Comparison of ENCODE assay signal across 17 cellular contexts in the genomic region with DNA sequence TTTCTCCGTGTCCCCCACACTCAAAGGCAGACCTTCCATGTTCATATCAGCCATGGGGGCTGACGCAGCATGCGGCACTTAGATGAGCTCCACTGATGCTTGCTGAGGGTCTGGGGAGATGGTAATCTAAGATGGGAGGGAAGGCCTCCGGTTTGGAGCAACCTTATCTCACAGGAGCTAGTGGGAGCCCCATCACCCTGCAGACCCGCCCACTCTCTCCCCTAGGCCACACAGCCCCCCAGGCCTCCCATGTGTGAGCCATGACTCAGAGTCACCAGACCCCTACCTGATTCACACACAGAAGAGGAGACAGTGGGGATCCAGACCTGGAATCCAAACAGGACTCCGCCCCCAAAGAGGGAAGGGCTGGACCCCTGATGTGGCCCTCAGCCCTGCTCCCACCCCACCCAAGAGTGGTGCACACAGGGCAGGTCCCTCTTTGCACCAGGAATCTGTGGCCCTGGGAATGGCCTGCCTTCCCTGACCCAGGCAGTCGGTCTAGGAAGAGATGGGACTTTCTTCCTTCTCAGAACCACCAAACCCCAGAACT.
DNase-seq lines count a peak whose midpoint lies in the region; ATAC-seq and TF ChIP-seq lines count a peak whose summit lies in the region.
"Had no signal": no experiment of that assay in that cellular context is flagged by ENCODE, and none has a peak within 500 bp of the region (broad histone marks: within the 10 kb centered on the region; RNA-seq: fewer than 3 reads in every experiment).

No MANE protein-coding gene starts in this region.

- H3K27ac Mint-ChIP-seq in endodermal cell: no peak overlapping the region
- H3K27ac Mint-ChIP-seq in activated T-helper 17 cell treated with anti-CD3 and anti-CD28 coated beads, Interleukin-2, amount 50 U/mL, for 72 hours: no peak overlapping the region

- peak overlapping the region; percentile 71 to 79 for H3K27ac ChIP-seq in ascending aorta
- H3K27ac ChIP-seq in endodermal cell (ENCODE audit: low read depth, low read length): no peak overlapping the region
- peak overlapping the region; percentile 67 to 76 for H3K27ac ChIP-seq in tibial artery

- ATAC-seq in activated T-helper 17 cell treated with anti-CD3 and anti-CD28 coated beads, Interleukin-2, amount 50 U/mL, for 72 hours (replicated peaks): no peak

- H3K4me1 ChIP-seq in ascending aorta: peaks cover 7 to 50% of the 10 kb centered on the region in 2 donors
- H3K4me1 ChIP-seq in endodermal cell (ENCODE audit: control insufficient read depth, insufficient read depth, low read length): no peaks in the 10 kb centered on the region
- H3K4me1 ChIP-seq in tibial artery: peaks cover 0 to 86% (median 58%) of the 10 kb centered on the region in 4 donors
- H3K4me1 ChIP-seq: HAP-1 had no signal

- H3K27me3 ChIP-seq in ascending aorta (no peaks in the 10 kb centered on the region), endodermal cell (ENCODE audit: control insufficient read depth, insufficient read depth, low read length, poor library complexity, severe bottlenecking) (no peaks in the 10 kb centered on the region), tibial artery (no peaks in the 10 kb centered on the region)

- DNase-seq in ascending aorta (ENCODE audit: low spot score in 2 of 2) (no peak), endodermal cell (peak; percentile 54), islet precursor cell (peak; percentile 56), tibial artery (peak in 1 of 2 donors; percentile 63), NCI-H2171 (lab: John Stamatoyannopoulos, UW) (no peak)
- no peak for DNase-seq in effector CD8-positive, alpha-beta T cell (lab: John Stamatoyannopoulos, UW)
- DNase-seq: ACHN; C1 segment of cervical spinal cord; DMS79; IMR-90; NCI-H1417 treated with DMSO at 0.1 percent for 48 hours; NCI-H2029; NK-92 treated with Interleukin-12 subunit alpha and Interleukin-12 subunit beta, amount 100 ng/mL, for 24 hours; SHP77 treated with DMSO at 0.1 percent for 48 hours; SK-N-SH had no signal

- H3K4me3 Mint-ChIP-seq in endodermal cell: no peak overlapping the region
- H3K4me3 Mint-ChIP-seq in activated T-helper 17 cell treated with anti-CD3 and anti-CD28 coated beads, Interleukin-2, amount 50 U/mL, for 72 hours: no peak overlapping the region

- H3K9me3 ChIP-seq in ascending aorta (no peaks in the 10 kb centered on the region), endodermal cell (ENCODE audit: control insufficient read depth, low read length) (no peaks in the 10 kb centered on the region), tibial artery (no peaks in the 10 kb centered on the region)
- H3K9me3 ChIP-seq: SK-N-SH had no signal

- H3K36me3 ChIP-seq in ascending aorta: no peaks in the 10 kb centered on the region
- H3K36me3 ChIP-seq in endodermal cell (ENCODE audit: control insufficient read depth, insufficient read depth, low read length): no peaks in the 10 kb centered on the region
- H3K36me3 ChIP-seq in tibial artery: no peaks in the 10 kb centered on the region
- H3K36me3 ChIP-seq: HAP-1 had no signal

- H3K4me3 ChIP-seq in ascending aorta (peak overlapping the region in 1 of 2 donors; percentile 41), endodermal cell (ENCODE audit: low read length) (no peak overlapping the region), tibial artery (no peak overlapping the region)
- H3K4me3 ChIP-seq: HAP-1 had no signal

- no peaks in the 10 kb centered on the region for H3K9me3 Mint-ChIP-seq in endodermal cell
- peaks cover 9% of the 10 kb centered on the region for H3K9me3 Mint-ChIP-seq in activated T-helper 17 cell treated with anti-CD3 and anti-CD28 coated beads, Interleukin-2, amount 50 U/mL, for 72 hours

- intact Hi-C loops in ascending aorta (cut with DNase I) (loop anchor here (5.0 kb wide), 1 partner anchor 76 kb away; no protein-coding TSS in a partner anchor), tibial artery (cut with DNase I; ENCODE audit: low total_unique reads) (no loop called here)

- peaks cover 6% of the 10 kb centered on the region for H3K27me3 Mint-ChIP-seq in endodermal cell (ENCODE audit: insufficient read depth)
- H3K27me3 Mint-ChIP-seq in activated T-helper 17 cell treated with anti-CD3 and anti-CD28 coated beads, Interleukin-2, amount 50 U/mL, for 72 hours: peaks cover 50% of the 10 kb centered on the region

- WGBS in endodermal cell (ENCODE audit: insufficient coverage in 1 of 2, insufficient read length in 1 of 2), 2 experiments: 86 to 90% methylated on average over 2 to 6 of the region's 7 CpGs

- no peak overlapping the region for H3K9ac ChIP-seq in endodermal cell (ENCODE audit: extremely low read depth, low read length, poor library complexity, severe bottlenecking)
- H3K9ac ChIP-seq: SK-N-SH had no signal

- H3K4me1 Mint-ChIP-seq in endodermal cell: peaks cover 3% of the 10 kb centered on the region
- H3K4me1 Mint-ChIP-seq in activated T-helper 17 cell treated with anti-CD3 and anti-CD28 coated beads, Interleukin-2, amount 50 U/mL, for 72 hours: peaks cover 8% of the 10 kb centered on the region

- TF ChIP-seq CTCF in ascending aorta (IDR thresholded peaks at IDR 0.05) (no peak), endodermal cell (conservative IDR thresholded peaks at IDR 0.05) (no peak), tibial artery (IDR thresholded peaks at IDR 0.05) (no peak)

- H3K36me3 Mint-ChIP-seq in endodermal cell (ENCODE audit: low read depth): no peaks in the 10 kb centered on the region
- no peaks in the 10 kb centered on the region for H3K36me3 Mint-ChIP-seq in activated T-helper 17 cell treated with anti-CD3 and anti-CD28 coated beads, Interleukin-2, amount 50 U/mL, for 72 hours (ENCODE audit: low read depth)

Comparison
In these comparisons a context has a peak if more than half of its experiments do, and no peak if none do; other contexts are left out.
1. DNase-seq: peak in endodermal cell (single experiment) and islet precursor cell (single experiment); none in ascending aorta (0 of 2), NCI-H2171 (single experiment) and effector CD8-positive, alpha-beta T cell (single experiment).